Comparison of ENCODE assay signal across 8 cellular contexts in the genomic region with DNA sequence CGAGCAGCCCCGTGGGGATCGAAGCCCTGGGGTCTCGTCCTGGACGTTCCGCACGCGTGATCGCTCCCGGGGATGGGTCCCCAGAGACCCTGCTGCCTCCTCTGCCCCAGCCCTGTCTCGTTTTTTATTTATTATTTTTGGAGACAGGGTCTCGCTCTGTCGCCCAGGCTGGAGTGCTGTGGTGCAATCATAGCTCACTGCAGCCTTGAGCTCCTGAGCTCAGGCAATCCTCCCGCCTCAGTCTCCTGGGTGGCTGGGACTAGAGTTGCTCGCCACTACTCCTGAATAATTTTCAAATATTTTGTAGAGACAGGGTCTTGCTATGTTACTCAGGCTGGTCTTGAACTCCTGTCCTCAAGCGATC. TPM values are rescaled to one million over a fixed set of nuclear protein-coding genes. Genes with fewer than 3 reads are reported as not detected.
DNase-seq lines count a peak whose midpoint lies in the region; ATAC-seq and TF ChIP-seq lines count a peak whose summit lies in the region.

No MANE protein-coding gene starts in this region.

- H3K27me3 Mint-ChIP-seq in IgD-negative memory B cell = peaks cover 26% of the 10 kb centered on the region
- peaks cover 85% of the 10 kb centered on the region for H3K27me3 Mint-ChIP-seq in dendritic cell treated with granulocyte-macrophage colony-stimulating factor and Interleukin-4, amounts not matched to agents 40 ng/mL and 50 ng/mL, for 4 days
- no peaks in the 10 kb centered on the region for H3K27me3 Mint-ChIP-seq in osteocyte (ENCODE audit: unreplicated experiment)

- H3K4me3 Mint-ChIP-seq in IgD-negative memory B cell (peak overlapping the region; percentile 65 to 92 (median 85)), osteocyte (ENCODE audit: unreplicated experiment) (peak overlapping the region; percentile 64)
- peak overlapping the region; percentile 58 for H3K4me3 Mint-ChIP-seq in dendritic cell treated with granulocyte-macrophage colony-stimulating factor and Interleukin-4, amounts not matched to agents 40 ng/mL and 50 ng/mL, for 4 days

- H3K4me3 ChIP-seq in DOHH2 (ENCODE audit: low read length) = peak overlapping the region; percentile 57

- peak overlapping the region in 2 of 3 donors; percentile 27 to 81 for H3K27ac Mint-ChIP-seq in IgD-negative memory B cell
- no peak overlapping the region for H3K27ac Mint-ChIP-seq in dendritic cell treated with granulocyte-macrophage colony-stimulating factor and Interleukin-4, amounts not matched to agents 40 ng/mL and 50 ng/mL, for 4 days
- peak overlapping the region; percentile 43 for H3K27ac Mint-ChIP-seq in osteocyte (ENCODE audit: unreplicated experiment)

- peaks cover 38% of the 10 kb centered on the region for H3K27me3 ChIP-seq in DOHH2 (ENCODE audit: control insufficient read depth, low read length)

- no peak overlapping the region for H3K27ac ChIP-seq in DOHH2 (ENCODE audit: low read depth, low read length)

- ATAC-seq in HG02610 (IDR thresholded peaks at IDR 0.05; ENCODE audit: unreplicated experiment) = no peak
- ATAC-seq in HG02973 (IDR thresholded peaks at IDR 0.05; ENCODE audit: unreplicated experiment) = no peak

- H3K4me1 ChIP-seq in DOHH2 (ENCODE audit: control insufficient read depth, low read length) = peaks cover 32% of the 10 kb centered on the region

- H3K9me3 Mint-ChIP-seq in IgD-negative memory B cell (peaks cover 0 to 2% (median 0%) of the 10 kb centered on the region in 3 donors), osteocyte (ENCODE audit: unreplicated experiment) (no peaks in the 10 kb centered on the region)
- no peaks in the 10 kb centered on the region for H3K9me3 Mint-ChIP-seq in dendritic cell treated with granulocyte-macrophage colony-stimulating factor and Interleukin-4, amounts not matched to agents 40 ng/mL and 50 ng/mL, for 4 days

- intact Hi-C loops in dendritic cell treated with granulocyte-macrophage colony-stimulating factor and Interleukin-4, amounts not matched to agents 40 ng/mL and 50 ng/mL, for 4 days (cut with micrococcal nuclease) = loop anchor here (1.0 to 5.0 kb wide), 2 partner anchors 36 to 52 kb away; a partner anchor contains a TSS

- H3K36me3 Mint-ChIP-seq in IgD-negative memory B cell = no peaks in the 10 kb centered on the region
- no peaks in the 10 kb centered on the region for H3K36me3 Mint-ChIP-seq in dendritic cell treated with granulocyte-macrophage colony-stimulating factor and Interleukin-4, amounts not matched to agents 40 ng/mL and 50 ng/mL, for 4 days (ENCODE audit: low read depth)
- no peaks in the 10 kb centered on the region for H3K36me3 Mint-ChIP-seq in osteocyte (ENCODE audit: unreplicated experiment)

- DNase-seq in osteocyte (ENCODE audit: extremely low spot score, unreplicated experiment) = no peak
- no peak for DNase-seq in NCI-H748 treated with DMSO at 0.1 percent for 48 hours (lab: John Stamatoyannopoulos, UW)
- no peak for DNase-seq in activated CD4-positive, CD25-positive, alpha-beta regulatory T cell treated with anti-CD3 and anti-CD28 coated beads, Interleukin-2, amount 50 U/mL, for 72 hours

- TF ChIP-seq CTCF in DOHH2 (IDR thresholded peaks at IDR 0.05; ENCODE audit: low read depth, low read length, poor library complexity, severe bottlenecking) = no peak
- no peak for TF ChIP-seq CTCF in osteocyte (IDR thresholded peaks at IDR 0.05)

- peak overlapping the region; percentile 63 for H3K4me2 ChIP-seq in DOHH2 (ENCODE audit: low read length)

- no peaks in the 10 kb centered on the region for H3K9me3 ChIP-seq in DOHH2 (ENCODE audit: control insufficient read depth, insufficient read depth, low read length)

- H3K4me1 Mint-ChIP-seq in IgD-negative memory B cell (peaks cover 8 to 12% (median 8%) of the 10 kb centered on the region in 3 donors), osteocyte (ENCODE audit: unreplicated experiment) (peaks cover 55% of the 10 kb centered on the region)
- H3K4me1 Mint-ChIP-seq in dendritic cell treated with granulocyte-macrophage colony-stimulating factor and Interleukin-4, amounts not matched to agents 40 ng/mL and 50 ng/mL, for 4 days (ENCODE audit: low read depth) = peaks cover 41% of the 10 kb centered on the region

- H3K36me3 ChIP-seq in DOHH2 (ENCODE audit: control insufficient read depth, low read length) = no peaks in the 10 kb centered on the region

- H3F3A ChIP-seq in DOHH2 (ENCODE audit: control insufficient read depth, insufficient read depth) = no peaks in the 10 kb centered on the region

- H3K9me2 ChIP-seq in DOHH2 (replicated peaks; ENCODE audit: control insufficient read depth, low read length) = no peaks in the 10 kb centered on the region

- H3K79me2 ChIP-seq in DOHH2 (ENCODE audit: control insufficient read depth, low read length) = peaks cover 13% of the 10 kb centered on the region

- H4K20me1 ChIP-seq in DOHH2 (ENCODE audit: control insufficient read depth, insufficient read depth, low read depth, low read length) = peaks cover 22% of the 10 kb centered on the region; the same call in 1 of the 2 replicates

RNA-seq across cellular contexts. Expression of a gene that starts 0.3 kb away (rescaled TPM):
- 1.6 TPM for polyA plus RNA-seq in IgD-negative memory B cell
- 21.7 and 24.0 TPM in 2 replicates for total RNA-seq in osteocyte

RNA-seq across cellular contexts. Expression of a gene that starts 18.8 kb away (rescaled TPM):
- polyA plus RNA-seq in IgD-negative memory B cell = 13.6 TPM
- total RNA-seq in osteocyte = 14.0 and 17.4 TPM in 2 replicates

RNA-seq across cellular contexts. Expression of a gene that starts 36.4 kb away (rescaled TPM):
- polyA plus RNA-seq in IgD-negative memory B cell = 137 TPM
- 47.2 and 56.7 TPM in 2 replicates for total RNA-seq in osteocyte

RNA-seq across cellular contexts. Expression of a gene that starts 36.5 kb away (rescaled TPM):
- polyA plus RNA-seq in IgD-negative memory B cell = 11.3 TPM
- total RNA-seq in osteocyte = 13.8 and 14.5 TPM in 2 replicates

RNA-seq across cellular contexts. Expression of a gene that starts 50.3 kb away (rescaled TPM):
- not detected for polyA plus RNA-seq in IgD-negative memory B cell
- total RNA-seq in osteocyte = not detected in 2 replicates
